Comparison of ENCODE assay signal across 8 cellular contexts in the genomic region with DNA sequence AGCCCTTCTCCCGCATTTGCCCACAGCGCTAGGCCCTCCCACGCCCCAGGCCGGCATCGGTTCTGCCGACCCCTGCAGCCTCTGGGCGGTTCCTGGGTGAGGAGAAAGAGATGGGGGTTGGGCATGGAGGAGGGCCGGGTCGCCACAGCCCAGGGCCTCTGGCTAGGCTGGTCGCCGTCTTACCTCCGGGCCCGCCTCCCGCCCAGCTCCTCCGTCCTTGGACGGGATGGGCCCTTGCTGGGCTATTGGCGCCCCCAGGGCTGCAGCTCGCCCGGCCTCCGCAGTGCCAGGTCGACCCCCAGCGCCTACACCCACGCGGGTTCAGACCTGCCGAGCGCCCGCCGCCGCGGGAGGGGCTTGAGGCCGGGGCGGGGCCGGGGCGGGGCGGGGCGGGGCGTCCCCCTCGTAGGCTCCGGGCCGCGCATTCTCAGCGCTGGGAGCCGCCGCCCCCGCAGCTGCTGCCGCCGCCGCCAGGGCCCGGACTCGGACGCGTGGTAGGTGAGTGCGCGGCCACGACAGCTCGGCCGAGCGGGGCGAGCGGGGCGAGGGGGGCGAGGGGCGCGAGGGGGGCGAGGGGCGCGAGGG. TPM values are rescaled to one million over a fixed set of nuclear protein-coding genes. Genes with fewer than 3 reads are reported as not detected.
DNase-seq lines count a peak whose midpoint lies in the region; ATAC-seq and TF ChIP-seq lines count a peak whose summit lies in the region.

A gene (plus strand): TSS at position 424 of the 585 bp plus-strand sequence. CDS start 3,118 bp downstream, outside the sequence.

- peak within 1 kb of the TSS; percentile 77 to 83 for H3K4me3 ChIP-seq in foreskin fibroblast (ENCODE audit: low read depth in 1 of 2, low read length in 2 of 2)

- H3K4me3 Mint-ChIP-seq in activated T-helper 1 cell treated with anti-CD3 and anti-CD28 coated beads, Interleukin-12 subunit alpha, Interleukin-12 subunit beta, Interleukin-2, Interleukin-4 antibody, amounts not matched to agents 30 ng/mL and 10 ng/mL and 1 ng/mL, durations not matched to agents 14 hours and 24 hours and 36 hours, result peak within 1 kb of the TSS; percentile 79
- H3K4me3 Mint-ChIP-seq in neural crest cell, result peak within 1 kb of the TSS; percentile 83

- no peak for TF ChIP-seq CTCF in foreskin fibroblast (IDR thresholded peaks at IDR 0.05; ENCODE audit: low read depth, low read length)
- TF ChIP-seq CTCF in neural crest cell (conservative IDR thresholded peaks at IDR 0.05), result no peak

- in situ Hi-C loops in Caki2 (cut with HindIII; ENCODE audit: low pct_unique_long_range_greater_than_20kb, low sequenced_read_pairs), result no loop called here

- H3K27me3 Mint-ChIP-seq in activated T-helper 1 cell treated with anti-CD3 and anti-CD28 coated beads, Interleukin-12 subunit alpha, Interleukin-12 subunit beta, Interleukin-2, Interleukin-4 antibody, amounts not matched to agents 30 ng/mL and 10 ng/mL and 1 ng/mL, durations not matched to agents 14 hours and 24 hours and 36 hours (ENCODE audit: insufficient read depth), result peaks cover 32% of the 10 kb centered on the region
- H3K27me3 Mint-ChIP-seq in neural crest cell (ENCODE audit: low read depth), result peaks cover 50% of the 10 kb centered on the region

- no peaks in the 10 kb centered on the region for H3K9me3 Mint-ChIP-seq in activated T-helper 1 cell treated with anti-CD3 and anti-CD28 coated beads, Interleukin-12 subunit alpha, Interleukin-12 subunit beta, Interleukin-2, Interleukin-4 antibody, amounts not matched to agents 30 ng/mL and 10 ng/mL and 1 ng/mL, durations not matched to agents 14 hours and 24 hours and 36 hours
- no peaks in the 10 kb centered on the region for H3K9me3 Mint-ChIP-seq in neural crest cell

- intact Hi-C loops in activated T-helper 1 cell treated with anti-CD3 and anti-CD28 coated beads, Interleukin-12 subunit alpha, Interleukin-12 subunit beta, Interleukin-2, Interleukin-4 antibody, amounts not matched to agents 30 ng/mL and 10 ng/mL and 1 ng/mL, durations not matched to agents 14 hours and 24 hours and 36 hours (cut with micrococcal nuclease), result loop anchor here (1.0 kb wide), 2 partner anchors 10 to 12 kb away; a partner anchor contains a TSS

- H3K27ac Mint-ChIP-seq in activated T-helper 1 cell treated with anti-CD3 and anti-CD28 coated beads, Interleukin-12 subunit alpha, Interleukin-12 subunit beta, Interleukin-2, Interleukin-4 antibody, amounts not matched to agents 30 ng/mL and 10 ng/mL and 1 ng/mL, durations not matched to agents 14 hours and 24 hours and 36 hours, result peak within 1 kb of the TSS; percentile 48
- H3K27ac Mint-ChIP-seq in neural crest cell (ENCODE audit: unreplicated experiment), result no peak within 1 kb of the TSS

- DNase-seq in Caki2 (ENCODE audit: low read depth), result peak; percentile 71
- DNase-seq in NCI-H446 treated with DMSO at 0.1 percent for 48 hours (lab: John Stamatoyannopoulos, UW), result peak; percentile 17
- DNase-seq in activated T-helper 1 cell treated with anti-CD3 and anti-CD28 coated beads, Interleukin-12 subunit alpha, Interleukin-12 subunit beta, Interleukin-2, Interleukin-4 antibody, amounts not matched to agents 30 ng/mL and 10 ng/mL and 1 ng/mL, durations not matched to agents 14 hours and 24 hours and 36 hours (ENCODE audit: low spot score), result no peak
- peak; percentile 63 to 86 for DNase-seq in foreskin fibroblast
- no peak for DNase-seq in neural crest cell (ENCODE audit: low read depth, low spot score)
- DNase-seq in 8988T, result no peak
- DNase-seq in HuH-7.5 (ENCODE audit: low spot score), result no peak

- H3K4me1 Mint-ChIP-seq in activated T-helper 1 cell treated with anti-CD3 and anti-CD28 coated beads, Interleukin-12 subunit alpha, Interleukin-12 subunit beta, Interleukin-2, Interleukin-4 antibody, amounts not matched to agents 30 ng/mL and 10 ng/mL and 1 ng/mL, durations not matched to agents 14 hours and 24 hours and 36 hours (ENCODE audit: low read depth), result peaks cover 4% of the 10 kb centered on the region
- H3K4me1 Mint-ChIP-seq in neural crest cell, result peaks cover 26% of the 10 kb centered on the region

- H3K36me3 Mint-ChIP-seq in activated T-helper 1 cell treated with anti-CD3 and anti-CD28 coated beads, Interleukin-12 subunit alpha, Interleukin-12 subunit beta, Interleukin-2, Interleukin-4 antibody, amounts not matched to agents 30 ng/mL and 10 ng/mL and 1 ng/mL, durations not matched to agents 14 hours and 24 hours and 36 hours (ENCODE audit: low read depth), result peaks cover 2% of the 10 kb centered on the region
- H3K36me3 Mint-ChIP-seq in neural crest cell (ENCODE audit: low read depth), result no peaks in the 10 kb centered on the region

- peak; percentile 42 for ATAC-seq in GM21723 (IDR thresholded peaks at IDR 0.05; ENCODE audit: unreplicated experiment)

RNA-seq across cellular contexts. Expression of the gene that starts here (rescaled TPM):
- 873 and 905 TPM in 2 replicates for total RNA-seq in Caki2 (2014; rRNA removed; shearing (Covaris generic); ENCODE audit: low replicate concordance)
- 80.6 and 82.3 TPM in 2 replicates for total RNA-seq in activated T-helper 1 cell treated with anti-CD3 and anti-CD28 coated beads, Interleukin-12 subunit alpha, Interleukin-12 subunit beta, Interleukin-2, Interleukin-4 antibody, amounts not matched to agents 30 ng/mL and 10 ng/mL and 1 ng/mL, durations not matched to agents 14 hours and 24 hours and 36 hours
- total RNA-seq in neural crest cell, result 101 and 108 TPM in 2 replicates

Comparison
In these comparisons a context has a peak if more than half of its experiments do, and no peak if none do; other contexts are left out.
1. DNase-seq: peak in Caki2 (single experiment), NCI-H446 treated with DMSO at 0.1 percent for 48 hours (single experiment) and foreskin fibroblast (2 of 2); none in activated T-helper 1 cell treated with anti-CD3 and anti-CD28 coated beads, Interleukin-12 subunit alpha, Interleukin-12 subunit beta, Interleukin-2, Interleukin-4 antibody, amounts not matched to agents 30 ng/mL and 10 ng/mL and 1 ng/mL, durations not matched to agents 14 hours and 24 hours and 36 hours (single experiment), neural crest cell (single experiment), 8988T (single experiment) and HuH-7.5 (single experiment).